Comparison of ENCODE assay signal across 21 cellular contexts in genomic region chr1:218967836-218968235, GRCh38.
A peak's percentile ranks its signal among the peaks of the same experiment; 100 is the strongest.
DNase-seq lines count a peak whose midpoint lies in the region; ATAC-seq and TF ChIP-seq lines count a peak whose summit lies in the region.
"Had no signal": no experiment of that assay in that cellular context is flagged by ENCODE, and none has a peak within 500 bp of the region (broad histone marks: within the 10 kb centered on the region; RNA-seq: fewer than 3 reads in every experiment).

No MANE protein-coding gene starts in this region.

- H3K27me3 ChIP-seq in foreskin keratinocyte = no peaks in the 10 kb centered on the region
- H3K27me3 ChIP-seq: ascending aorta, dorsolateral prefrontal cortex had no signal

- H3K27me3 Mint-ChIP-seq in HFFc6 (ENCODE audit: insufficient read depth) = no peaks in the 10 kb centered on the region
- H3K27me3 Mint-ChIP-seq: T-helper 17 cell had no signal

- TF ChIP-seq CTCF in HFFc6 (IDR thresholded peaks at IDR 0.05) = no peak
- no peak for TF ChIP-seq CTCF in astrocyte of the cerebellum (IDR thresholded peaks at IDR 0.05; ENCODE audit: low read depth, low read length, missing control alignments)
- no peak for TF ChIP-seq CTCF in foreskin keratinocyte (conservative IDR thresholded peaks at IDR 0.05)

- no peak overlapping the region for H3K27ac Mint-ChIP-seq in HFFc6
- H3K27ac Mint-ChIP-seq: activated naive CD4-positive, alpha-beta T cell treated with anti-CD3 and anti-CD28 coated beads for 36 hours; CD14-positive monocyte; T-helper 17 cell had no signal

- no peak overlapping the region for H3K4me3 ChIP-seq in astrocyte of the cerebellum (ENCODE audit: low read depth, low read length)
- H3K4me3 ChIP-seq: ascending aorta, dorsolateral prefrontal cortex had no signal

- peak; percentile 85 for DNase-seq in A172 (ENCODE audit: low spot score)
- peak; percentile 9 for DNase-seq in HFFc6
- peak; percentile 19 for DNase-seq in astrocyte of the cerebellum (ENCODE audit: low read depth)
- peak; percentile 28 to 64 for DNase-seq in foreskin keratinocyte
- no peak for DNase-seq in NCI-H1105 (lab: John Stamatoyannopoulos, UW)
- no peak for DNase-seq in activated CD4-positive, alpha-beta T cell treated with anti-CD3 and anti-CD28 coated beads for 48 hours
- no peak for DNase-seq in AG08396 (ENCODE audit: low spot score)
- DNase-seq in GF-D8 (lab: John Stamatoyannopoulos, UW) = no peak
- DNase-seq: 8988T; activated CD4-positive, alpha-beta T cell treated with anti-CD3 and anti-CD28 coated beads, Interleukin-2, amount 50 U/mL, for 48 hours; activated naive CD4-positive, alpha-beta T cell treated with anti-CD3 and anti-CD28 coated beads for 36 hours; activated T-cell treated with anti-CD3 and anti-CD28 coated beads for 4 hours; dorsolateral prefrontal cortex; NCI-H526; SIG-M5; T-helper 17 cell; WERI-Rb-1 had no signal

- in situ Hi-C loops in astrocyte of the cerebellum (cut with HindIII; ENCODE audit: low sequenced_read_pairs) = no loop called here

- peak; percentile 51 for ATAC-seq in foreskin keratinocyte
- ATAC-seq: esophagus mucosa, T-helper 17 cell had no signal

- H3K9me3 Mint-ChIP-seq in HFFc6 = peaks cover 13% of the 10 kb centered on the region

- no peaks in the 10 kb centered on the region for H3K4me1 ChIP-seq in foreskin keratinocyte
- H3K4me1 ChIP-seq: ascending aorta had no signal

- H3K27ac ChIP-seq in foreskin keratinocyte = no peak overlapping the region
- H3K27ac ChIP-seq: ascending aorta, dorsolateral prefrontal cortex, WERI-Rb-1 had no signal

- H3K4me3 Mint-ChIP-seq in HFFc6 = no peak overlapping the region
- H3K4me3 Mint-ChIP-seq: activated naive CD4-positive, alpha-beta T cell treated with anti-CD3 and anti-CD28 coated beads for 36 hours; CD14-positive monocyte; neural crest cell; T-helper 17 cell had no signal

- H3K4me1 Mint-ChIP-seq in HFFc6 (ENCODE audit: low read depth) = no peaks in the 10 kb centered on the region
- H3K4me1 Mint-ChIP-seq: CD14-positive monocyte, T-helper 17 cell had no signal

- no peaks in the 10 kb centered on the region for H3K36me3 Mint-ChIP-seq in HFFc6 (ENCODE audit: low read depth)
- H3K36me3 Mint-ChIP-seq: CD14-positive monocyte had no signal

Comparison
In these comparisons a context has a peak if more than half of its experiments do, and no peak if none do; other contexts are left out.
1. DNase-seq: peak in A172 (single experiment), HFFc6 (single experiment), astrocyte of the cerebellum (single experiment) and foreskin keratinocyte (2 of 2); none in NCI-H1105 (single experiment), activated CD4-positive, alpha-beta T cell treated with anti-CD3 and anti-CD28 coated beads for 48 hours (single experiment), AG08396 (single experiment) and GF-D8 (single experiment).